12 cellular contexts compared by ENCODE assay signal in genomic region chr9:73176450-73176875, GRCh38. TPM values are rescaled to one million over a fixed set of nuclear protein-coding genes. Genes with fewer than 3 reads are reported as not detected.
DNase-seq lines count a peak whose midpoint lies in the region; ATAC-seq, FAIRE-seq and TF ChIP-seq lines count a peak whose summit lies in the region.
"Had no signal": no experiment of that assay in that cellular context is flagged by ENCODE, and none has a peak within 500 bp of the region (broad histone marks: within the 10 kb centered on the region; RNA-seq: fewer than 3 reads in every experiment).

No MANE protein-coding gene starts in this region.

- CTCF ChIA-PET in PC-9 (lab: Charles Lee): interaction anchor here (0.5 to 1.5 kb wide), 3 partner anchors 39 to 354 kb away, joined by 5 to 12 read pairs (median 5); no protein-coding TSS in a partner anchor

- H3K4me1 ChIP-seq in PC-9 (replicated peaks; ENCODE audit: insufficient read depth): peaks cover 39% of the 10 kb centered on the region

- H3K9me3 Mint-ChIP-seq in type B pancreatic cell: no peaks in the 10 kb centered on the region
- H3K9me3 Mint-ChIP-seq: activated CD4-positive, alpha-beta memory T cell treated with anti-CD3 and anti-CD28 coated beads, Interleukin-2, amount 10 ng/mL, durations not matched to agents 7 days and 5 days; T-cell had no signal

- TF ChIP-seq CTCF in PC-9 (conservative IDR thresholded peaks at IDR 0.05) (no peak), bronchial epithelial cell (IDR thresholded peaks at IDR 0.05; ENCODE audit: insufficient read depth, low read length, severe bottlenecking) (no peak), type B pancreatic cell (conservative IDR thresholded peaks at IDR 0.05) (no peak)

- no peaks in the 10 kb centered on the region for H4K20me1 ChIP-seq in PC-9 (ENCODE audit: insufficient read depth)

- no peak overlapping the region for H3K4me3 Mint-ChIP-seq in type B pancreatic cell
- H3K4me3 Mint-ChIP-seq: activated CD4-positive, alpha-beta memory T cell treated with anti-CD3 and anti-CD28 coated beads, Interleukin-2, amount 10 ng/mL, durations not matched to agents 7 days and 5 days; T-cell had no signal

- H3K9me2 ChIP-seq in PC-9 (ENCODE audit: insufficient read depth): no peaks in the 10 kb centered on the region

- BruUV-seq in PC-9 (replicated peaks; lab: Mats Ljungman, UMichigan): no TSS peak

- no peak overlapping the region for H3K27ac Mint-ChIP-seq in type B pancreatic cell
- H3K27ac Mint-ChIP-seq: activated CD4-positive, alpha-beta memory T cell treated with anti-CD3 and anti-CD28 coated beads, Interleukin-2, amount 10 ng/mL, durations not matched to agents 7 days and 5 days had no signal

- POLR2A ChIA-PET in PC-9 (lab: Charles Lee; ENCODE audit: unreplicated experiment): interaction anchor here (0.5 to 1.0 kb wide), 16 partner anchors 16 to 1028 kb away, joined by 3 to 13 read pairs (median 4); partner anchors contain the start of gene ANXA1

- H3K4me1 Mint-ChIP-seq in type B pancreatic cell (ENCODE audit: unreplicated experiment): peaks cover 12% of the 10 kb centered on the region

- intact Hi-C loops in PC-9 (cut with micrococcal nuclease; ENCODE audit: unreplicated experiment): loop anchor here (5.0 kb wide), 4 partner anchors 139 to 809 kb away; partner anchors contain the start of gene ZFAND5

- H3F3A ChIP-seq in PC-9 (ENCODE audit: insufficient read depth, low read depth): peaks cover 33% of the 10 kb centered on the region; the same call in 1 of the 2 replicates

- H3K36me3 Mint-ChIP-seq in type B pancreatic cell: no peaks in the 10 kb centered on the region
- H3K36me3 Mint-ChIP-seq: T-cell had no signal

- FAIRE-seq in bronchial epithelial cell (lab: Jason Lieb, UNC): no peak

- no peak for ATAC-seq in GM19455 (IDR thresholded peaks at IDR 0.05; ENCODE audit: unreplicated experiment)

- H3K27me3 ChIP-seq in PC-9 (ENCODE audit: insufficient read depth, low read depth) (no peaks in the 10 kb centered on the region), bronchial epithelial cell (ENCODE audit: control insufficient read depth, insufficient read depth, low read length) (no peaks in the 10 kb centered on the region)

- H3K79me2 ChIP-seq in PC-9 (ENCODE audit: low read depth): no peaks in the 10 kb centered on the region

- peaks cover 8% of the 10 kb centered on the region for H3K27me3 Mint-ChIP-seq in type B pancreatic cell
- H3K27me3 Mint-ChIP-seq: activated CD4-positive, alpha-beta memory T cell treated with anti-CD3 and anti-CD28 coated beads, Interleukin-2, amount 10 ng/mL, durations not matched to agents 7 days and 5 days; T-cell had no signal

- H3K36me3 ChIP-seq in PC-9 (ENCODE audit: low read depth) (0 out of 2 replicates have a peak, but pooled peaks cover 4% of the 10 kb centered on the region), bronchial epithelial cell (ENCODE audit: control insufficient read depth, insufficient read depth, low read length) (no peaks in the 10 kb centered on the region)

- H3K4me2 ChIP-seq in PC-9: no peak overlapping the region

- H2AFZ ChIP-seq in PC-9: peak overlapping the region; percentile 73

- H3K9me3 ChIP-seq in PC-9 (ENCODE audit: insufficient read depth, low read depth): peaks cover 6% of the 10 kb centered on the region

- in situ Hi-C loops in KBM-7 (cut with MboI; ENCODE audit: low pct_unique_long_range_greater_than_20kb, low sequenced_read_pairs): no loop called here

- DNase-seq in GM04503 (ENCODE audit: low read depth) (peak; percentile 37), PC-9 (peak; percentile 82 to 88), bronchial epithelial cell (ENCODE audit: low read depth) (peak; percentile 79), renal cortical epithelial cell (ENCODE audit: low read depth) (peak; percentile 88), KBM-7 (no peak), substantia nigra (lab: John Stamatoyannopoulos, UW) (no peak), type B pancreatic cell (ENCODE audit: extremely low spot score, unreplicated experiment) (no peak)
- DNase-seq: activated CD4-positive, alpha-beta memory T cell treated with anti-CD3 and anti-CD28 coated beads, Interleukin-2, amount 10 ng/mL, durations not matched to agents 7 days and 5 days; MM.1S; NCI-H524 treated with DMSO at 0.1 percent for 48 hours; T-cell had no signal

- no peak overlapping the region for H3K4me3 ChIP-seq in PC-9
- no peak overlapping the region for H3K4me3 ChIP-seq in bronchial epithelial cell (ENCODE audit: low read depth, low read length)

- peak overlapping the region; percentile 69 for H3K27ac ChIP-seq in PC-9
- H3K27ac ChIP-seq in substantia nigra (ENCODE audit: low read depth, low read length, poor library complexity, severe bottlenecking): no peak overlapping the region

RNA-seq across cellular contexts. Expression of gene ANXA1, which starts 24.8 kb away (rescaled TPM):
- total RNA-seq in PC-9 (2021) (653 and 753 TPM in 2 replicates), bronchial epithelial cell (1,561 and 3,061 TPM in 2 replicates), renal cortical epithelial cell (426 and 600 TPM in 2 replicates), type B pancreatic cell (ENCODE audit: low replicate concordance) (923 and 5,513 TPM in 2 replicates)

Comparison
In these comparisons a context has a peak if more than half of its experiments do, and no peak if none do; other contexts are left out.
1. DNase-seq: peak in GM04503 (single experiment), PC-9 (2 of 2), bronchial epithelial cell (single experiment) and renal cortical epithelial cell (single experiment); none in KBM-7 (single experiment), substantia nigra (0 of 49) and type B pancreatic cell (single experiment).